In genomic region chrX:27884654-27885053, GRCh38 we compare ENCODE assay signal across 21 cellular contexts.
DNase-seq lines count a peak whose midpoint lies in the region; ATAC-seq, FAIRE-seq and TF ChIP-seq lines count a peak whose summit lies in the region.
"Had no signal": no experiment of that assay in that cellular context is flagged by ENCODE, and none has a peak within 500 bp of the region (broad histone marks: within the 10 kb centered on the region; RNA-seq: fewer than 3 reads in every experiment).

No MANE protein-coding gene starts in this region.

- H2AFZ ChIP-seq in SK-N-SH (ENCODE audit: low read depth): peak overlapping the region; percentile 33; the same call in 1 of the 2 replicates
- no peak overlapping the region for H2AFZ ChIP-seq in GM23338
- peak overlapping the region; percentile 34; the same call in 1 of the 2 replicates for H2AFZ ChIP-seq in GM12878 (ENCODE audit: control insufficient read depth, low read depth, low read length)

- H3K36me3 Mint-ChIP-seq in GM23338 (ENCODE audit: low read depth): no peaks in the 10 kb centered on the region

- H3K27ac ChIP-seq in SK-N-SH (ENCODE audit: low read depth in 2 of 2, low read length in 1 of 2) (no peak overlapping the region), GM23338 (ENCODE audit: low read depth) (no peak overlapping the region), GM12878 (ENCODE audit: control insufficient read depth, insufficient read depth) (no peak overlapping the region)
- H3K27ac ChIP-seq: HL-60, SJSA1 had no signal

- POLR2A ChIA-PET in SK-N-SH (lab: Yijun Ruan, JAX): no interaction called here
- POLR2A ChIA-PET in GM12878 (lab: Charles Lee): interaction anchor here (0.6 kb wide), 1 partner anchor 20 kb away, joined by 8 read pairs; no protein-coding TSS in a partner anchor

- peaks cover 4% of the 10 kb centered on the region; the same call in 2 of the 3 replicates for H3K4me1 Mint-ChIP-seq in GM23338

- no peaks in the 10 kb centered on the region for H3K4me1 ChIP-seq in SK-N-SH (ENCODE audit: control insufficient read depth in 1 of 2, insufficient read depth in 2 of 2, low read depth in 1 of 2, low read length in 1 of 2)
- H3K4me1 ChIP-seq in GM23338 (ENCODE audit: insufficient read depth): peaks cover 6% of the 10 kb centered on the region; the same call in 1 of the 2 replicates
- H3K4me1 ChIP-seq in GM12878 (ENCODE audit: control insufficient read depth, insufficient read depth, low read length): no peaks in the 10 kb centered on the region
- H3K4me1 ChIP-seq: SJSA1 had no signal

- no TSS peak for BruUV-seq in GM12878 (replicated peaks; lab: Mats Ljungman, UMichigan)

- WGBS in SK-N-SH (ENCODE audit: low lambda C conversion rate): 26% methylated on average over 5 of the region's 5 CpGs
- 14% methylated on average over 5 of the region's 5 CpGs for WGBS in GM12878 (ENCODE audit: insufficient coverage, insufficient replicate concordance, low lambda C conversion rate, missing lambda C conversion rate)

- H3K9me3 Mint-ChIP-seq in GM23338: no peaks in the 10 kb centered on the region; the same call in 2 of the 3 replicates
- H3K9me3 Mint-ChIP-seq: HFFc6 had no signal

- TF ChIP-seq CTCF in SK-N-SH (IDR thresholded peaks at IDR 0.05) (no peak), GM23338 (conservative IDR thresholded peaks at IDR 0.05; ENCODE audit: low read depth in 2 of 2) (no peak), GM12878 (IDR thresholded peaks at IDR 0.05 in 2 of 3, conservative IDR thresholded peaks at IDR 0.05 in 1 of 3; ENCODE audit: control insufficient read depth in 2 of 3, extremely low read depth in 1 of 3, insufficient read depth in 1 of 3, low read depth in 3 of 3, low read length in 3 of 3) (no peak)

- SMC1A ChIA-PET in GM12878 (lab: Charles Lee; ENCODE audit: uncharacterized antibody, unreplicated experiment): interaction anchor here (0.6 to 1.3 kb wide), 3 partner anchors 12 to 918 kb away, joined by 3 to 4 read pairs (median 3); no protein-coding TSS in a partner anchor

- FAIRE-seq in GM12878 (lab: Jason Lieb, UNC): no peak

- H3K27ac Mint-ChIP-seq in GM23338: no peak overlapping the region
- H3K27ac Mint-ChIP-seq: HFFc6 had no signal

- H3K27me3 ChIP-seq in SK-N-SH (ENCODE audit: insufficient read depth): no peaks in the 10 kb centered on the region
- peaks cover 63% of the 10 kb centered on the region for H3K27me3 ChIP-seq in GM23338 (ENCODE audit: insufficient read depth)
- no peaks in the 10 kb centered on the region for H3K27me3 ChIP-seq in GM12878 (replicated peaks in 1 of 2; ENCODE audit: control insufficient read depth in 2 of 2, insufficient read depth in 2 of 2, low read length in 1 of 2)
- H3K27me3 ChIP-seq: SJSA1 had no signal

- RAD21 ChIA-PET in GM12878 (lab: Charles Lee; ENCODE audit: unreplicated experiment): interaction anchor here (1.0 to 1.7 kb wide), 3 partner anchors 9 to 102 kb away, joined by 3 read pairs; no protein-coding TSS in a partner anchor

- H3K36me3 ChIP-seq in SK-N-SH (replicated peaks in 1 of 2; ENCODE audit: control insufficient read depth in 1 of 2, insufficient read depth in 2 of 2, low read length in 1 of 2): no peaks in the 10 kb centered on the region
- H3K36me3 ChIP-seq in GM23338 (ENCODE audit: insufficient read depth): no peaks in the 10 kb centered on the region
- no peaks in the 10 kb centered on the region for H3K36me3 ChIP-seq in GM12878 (ENCODE audit: control insufficient read depth in 2 of 2, insufficient read depth in 2 of 2, low read length in 1 of 2)
- H3K36me3 ChIP-seq: HAP-1, SJSA1 had no signal

- TF ChIP-seq POLR2A in GM12878 (IDR thresholded peaks at IDR 0.05; ENCODE audit: low read depth, low read length): no peak

- peaks cover 25% of the 10 kb centered on the region for H3K27me3 Mint-ChIP-seq in GM23338 (ENCODE audit: insufficient read depth, low read depth, poor library complexity)

- ATAC-seq in SK-N-SH treated with all-trans-retinoic acid at 6 μM for 48 hours (no peak), GM23338 (no peak), GM12878 (peak; percentile 43), HG03432 (IDR thresholded peaks at IDR 0.05; ENCODE audit: unreplicated experiment) (no peak), left lobe of liver (no peak)

- TF ChIP-seq RAD21 in SK-N-SH (IDR thresholded peaks at IDR 0.05; ENCODE audit: low read length) (no peak), GM12878 (IDR thresholded peaks at IDR 0.05; ENCODE audit: insufficient read depth, low read depth, low read length) (no peak)

- no peak for TF ChIP-seq EP300 in SK-N-SH (IDR thresholded peaks at IDR 0.05; ENCODE audit: borderline replicate concordance in 1 of 2, low read depth in 1 of 2, low read length in 1 of 2)
- TF ChIP-seq EP300 in GM12878 (IDR thresholded peaks at IDR 0.05; ENCODE audit: borderline replicate concordance in 1 of 2, control insufficient read depth in 1 of 2, low read depth in 2 of 2, low read length in 2 of 2): no peak

- no peak for DNase-seq in SK-N-SH
- peak; percentile 15 for DNase-seq in GM23338 (ENCODE audit: low spot score)
- no peak for DNase-seq in GM12878 (ENCODE audit: low read depth, low spot score)
- no peak for DNase-seq in left lobe of liver (ENCODE audit: low spot score)
- DNase-seq in HT-29 (ENCODE audit: low spot score): no peak
- DNase-seq: Calu3, HFFc6, NCI-H1092 treated with DMSO at 0.1 percent for 48 hours, NCI-H1436, NCI-H187, NCI-H2081 treated with DMSO at 0.1 percent for 48 hours, NCI-H2171, NCI-H345, NCI-H510A treated with DMSO at 0.1 percent for 48 hours, Right ventricle myocardium superior, RPMI8226 had no signal

- no peak overlapping the region for H3K4me2 ChIP-seq in SK-N-SH
- no peak overlapping the region for H3K4me2 ChIP-seq in GM23338
- no peak overlapping the region for H3K4me2 ChIP-seq in GM12878 (ENCODE audit: control insufficient read depth, insufficient read depth)

- H3K79me2 ChIP-seq in SK-N-SH (ENCODE audit: insufficient read depth) (no peaks in the 10 kb centered on the region), GM23338 (replicated peaks; ENCODE audit: insufficient read depth) (no peaks in the 10 kb centered on the region), GM12878 (ENCODE audit: control insufficient read depth, insufficient read depth, low read length) (no peaks in the 10 kb centered on the region)

- H3K4me3 ChIP-seq in SK-N-SH (ENCODE audit: low read depth in 2 of 2, low read length in 1 of 2) (no peak overlapping the region), GM23338 (no peak overlapping the region), GM12878 (no peak overlapping the region)
- H3K4me3 ChIP-seq: HAP-1, SJSA1 had no signal

- H3K9ac ChIP-seq in SK-N-SH (no peak overlapping the region), GM12878 (ENCODE audit: control insufficient read depth, insufficient read depth, low read length) (no peak overlapping the region)

- no peaks in the 10 kb centered on the region for H3K9me3 ChIP-seq in SK-N-SH
- H3K9me3 ChIP-seq in GM12878 (replicated peaks; ENCODE audit: control insufficient read depth, insufficient read depth, low read length): no peaks in the 10 kb centered on the region
- H3K9me3 ChIP-seq: HAP-1, SJSA1 had no signal

- H3K9me2 ChIP-seq in SK-N-SH (peaks cover 3% of the 10 kb centered on the region; the same call in 1 of the 2 replicates), GM23338 (ENCODE audit: insufficient read depth) (no peaks in the 10 kb centered on the region)

- H4K20me1 ChIP-seq in SK-N-SH (ENCODE audit: insufficient read depth) (no peaks in the 10 kb centered on the region), GM23338 (replicated peaks; ENCODE audit: insufficient read depth) (no peaks in the 10 kb centered on the region), GM12878 (ENCODE audit: control insufficient read depth, insufficient read depth) (no peaks in the 10 kb centered on the region)

- in situ Hi-C loops in GM12878 (cut with MboI): no loop called here

- intact Hi-C loops in GM12878 (cut with micrococcal nuclease; ENCODE audit: unreplicated experiment): no loop called here

- CTCF ChIA-PET in SK-N-SH (lab: Yijun Ruan, JAX): no interaction called here
- CTCF ChIA-PET in GM12878 (lab: Yijun Ruan, JAX): no interaction called here

- H3F3A ChIP-seq in SK-N-SH (replicated peaks; ENCODE audit: insufficient read depth): no peaks in the 10 kb centered on the region
- H3F3A ChIP-seq in GM23338 (replicated peaks; ENCODE audit: low read depth): no peaks in the 10 kb centered on the region

- H3K4me3 Mint-ChIP-seq in GM23338: no peak overlapping the region
- H3K4me3 Mint-ChIP-seq: HFFc6 had no signal

TF ChIP-seq in SK-N-SH, 30 proteins besides CTCF, POLR2A, EP300 and RAD21 (continues in another document):
- TF ChIP-seq SMC3 (IDR thresholded peaks at IDR 0.05; ENCODE audit: low read depth, low read length) (no peak), NRF1 (IDR thresholded peaks at IDR 0.05; ENCODE audit: low read depth, low read length) (no peak)

TF ChIP-seq in SK-N-SH treated with all-trans-retinoic acid at 6 μM for 48 hours, 23 proteins besides CTCF, POLR2A, EP300 and RAD21 (continues in another document):
- TF ChIP-seq RARB (CRISPR knock-in tag; IDR thresholded peaks at IDR 0.05) (no peak), TOX (CRISPR knock-in tag; IDR thresholded peaks at IDR 0.05; ENCODE audit: borderline replicate concordance) (no peak), OSR1 (CRISPR knock-in tag; IDR thresholded peaks at IDR 0.05) (no peak), ARNTL (CRISPR knock-in tag; IDR thresholded peaks at IDR 0.05; ENCODE audit: borderline replicate concordance, low read depth) (no peak)

TF ChIP-seq in GM23338, 12 proteins besides CTCF, POLR2A, EP300 and RAD21 (continues in another document):
- TF ChIP-seq ZNF114 (CRISPR knock-in tag; IDR thresholded peaks at IDR 0.05) (no peak), NANOG (IDR thresholded peaks at IDR 0.05; ENCODE audit: borderline replicate concordance) (no peak), ZNF331 (CRISPR knock-in tag; IDR thresholded peaks at IDR 0.05; ENCODE audit: low read depth) (no peak), JUNB (IDR thresholded peaks at IDR 0.05; ENCODE audit: unreplicated experiment) (no peak)

TF ChIP-seq in GM12878, 131 proteins besides CTCF, POLR2A, EP300 and RAD21 (continues in another document):
- no peak for TF ChIP-seq ELK1 (IDR thresholded peaks at IDR 0.05; ENCODE audit: low read depth, low read length)
- peak; percentile 45; the same call in 1 of the 2 replicates for TF ChIP-seq YY1 (IDR thresholded peaks at IDR 0.05; ENCODE audit: low read depth, low read length)
- TF ChIP-seq SMARCA5 (IDR thresholded peaks at IDR 0.05): no peak
- no peak for TF ChIP-seq ETV6 (conservative IDR thresholded peaks at IDR 0.05 in 1 of 2, IDR thresholded peaks at IDR 0.05 in 1 of 2; ENCODE audit: borderline replicate concordance in 1 of 2, low read depth in 1 of 2)
- TF ChIP-seq SREBF2 (IDR thresholded peaks at IDR 0.05; ENCODE audit: low read length): no peak
- no peak for TF ChIP-seq IKZF2 (IDR thresholded peaks at IDR 0.05)

Comparison
In these comparisons a context has a peak if more than half of its experiments do, and no peak if none do; other contexts are left out.
1. Of the 26 proteins assayed by ChIP-seq in both GM12878 and SK-N-SH: peak only in GM12878: YY1; only in SK-N-SH: none; in both: none; in neither: 25.